14 cellular contexts compared by ENCODE assay signal in genomic region chr21:38295997-38296764, GRCh38. TPM values are rescaled to one million over a fixed set of nuclear protein-coding genes. Genes with fewer than 3 reads are reported as not detected.
A peak's percentile ranks its signal among the peaks of the same experiment; 100 is the strongest.
DNase-seq lines count a peak whose midpoint lies in the region; ATAC-seq lines count a peak whose summit lies in the region.
"Had no signal": no experiment of that assay in that cellular context is flagged by ENCODE, and none has a peak within 500 bp of the region (broad histone marks: within the 10 kb centered on the region; RNA-seq: fewer than 3 reads in every experiment).

No MANE protein-coding gene starts in this region.

- H3K9ac ChIP-seq in skeletal muscle tissue (ENCODE audit: low read depth in 1 of 3, low read length in 3 of 3): peak overlapping the region in 1 of 3 donors; percentile 13

- peak overlapping the region; percentile 4 for H3K4me3 Mint-ChIP-seq in activated T-helper 17 cell treated with anti-CD3 and anti-CD28 coated beads, Interleukin-2, amount 50 U/mL, for 72 hours
- H3K4me3 Mint-ChIP-seq: activated CD4-positive, alpha-beta T cell treated with anti-CD3 and anti-CD28 coated beads, Interleukin-2, amount 10 ng/mL, durations not matched to agents 7 days and 5 days had no signal

- peak overlapping the region; percentile 7 for H3K27ac Mint-ChIP-seq in activated T-helper 17 cell treated with anti-CD3 and anti-CD28 coated beads, Interleukin-2, amount 50 U/mL, for 72 hours
- H3K27ac Mint-ChIP-seq: activated CD4-positive, alpha-beta T cell treated with anti-CD3 and anti-CD28 coated beads, Interleukin-2, amount 10 ng/mL, durations not matched to agents 7 days and 5 days had no signal

- no peaks in the 10 kb centered on the region for H3K36me3 ChIP-seq in skeletal muscle tissue (ENCODE audit: control insufficient read depth in 3 of 3, insufficient read depth in 3 of 3, low read length in 3 of 3)

- ATAC-seq in activated T-helper 17 cell treated with anti-CD3 and anti-CD28 coated beads, Interleukin-2, amount 50 U/mL, for 72 hours (replicated peaks): peak; percentile 18

- no peaks in the 10 kb centered on the region for H3K4me1 Mint-ChIP-seq in activated T-helper 17 cell treated with anti-CD3 and anti-CD28 coated beads, Interleukin-2, amount 50 U/mL, for 72 hours

- H3K36me3 Mint-ChIP-seq in activated T-helper 17 cell treated with anti-CD3 and anti-CD28 coated beads, Interleukin-2, amount 50 U/mL, for 72 hours (ENCODE audit: low read depth): no peaks in the 10 kb centered on the region

- H3K27ac ChIP-seq in skeletal muscle tissue (ENCODE audit: low read depth, low read length): peak overlapping the region; percentile 62
- H3K27ac ChIP-seq: foreskin keratinocyte had no signal

- no peaks in the 10 kb centered on the region for H3K9me3 Mint-ChIP-seq in activated T-helper 17 cell treated with anti-CD3 and anti-CD28 coated beads, Interleukin-2, amount 50 U/mL, for 72 hours
- H3K9me3 Mint-ChIP-seq: activated CD4-positive, alpha-beta T cell treated with anti-CD3 and anti-CD28 coated beads, Interleukin-2, amount 10 ng/mL, durations not matched to agents 7 days and 5 days had no signal

- DNase-seq in SIG-M5 treated with dmso at 0.1 percent for 504 hours (lab: John Stamatoyannopoulos, UW; ENCODE audit: unreplicated experiment) (peak; percentile 5), SIG-M5 (lab: John Stamatoyannopoulos, UW) (no peak), iris pigment epithelial cell (ENCODE audit: low read depth) (peak; percentile 52), activated gamma-delta T cell treated with Interleukin-2 at 50 U/mL for 16 hours (no peak), cerebellar cortex (ENCODE audit: low spot score) (no peak), GM19238 (ENCODE audit: insufficient read length, low spot score) (no peak)
- DNase-seq: ACHN; activated CD4-positive, alpha-beta T cell treated with anti-CD3 and anti-CD28 coated beads, Interleukin-2, amount 10 ng/mL, durations not matched to agents 7 days and 5 days; foreskin keratinocyte; NCI-H1694 treated with DMSO at 0.1 percent for 48 hours; stimulated activated CD4-positive, alpha-beta T cell treated with anti-CD3 and anti-CD28 coated beads, Interleukin-1b, Interleukin-23, amount 100 ng/mL, for 48 hours had no signal

- H3K9me3 ChIP-seq in skeletal muscle tissue (ENCODE audit: control insufficient read depth in 3 of 3, low read length in 3 of 3): no peaks in the 10 kb centered on the region

- H3K27me3 Mint-ChIP-seq in activated T-helper 17 cell treated with anti-CD3 and anti-CD28 coated beads, Interleukin-2, amount 50 U/mL, for 72 hours: peaks cover 9% of the 10 kb centered on the region

- peaks cover 12 to 13% (median 12%) of the 10 kb centered on the region in 3 donors for H3K4me1 ChIP-seq in skeletal muscle tissue (ENCODE audit: control insufficient read depth in 3 of 3, insufficient read depth in 3 of 3, low read length in 3 of 3)

- H3K27me3 ChIP-seq in skeletal muscle tissue (ENCODE audit: control insufficient read depth in 3 of 3, insufficient read depth in 3 of 3, low read length in 3 of 3): peaks cover 0 to 4% (median 0%) of the 10 kb centered on the region in 3 donors
- H3K27me3 ChIP-seq: foreskin keratinocyte had no signal

- peak overlapping the region in 2 of 3 donors; percentile 16 to 21 for H3K4me3 ChIP-seq in skeletal muscle tissue (ENCODE audit: low read length in 3 of 3)

RNA-seq across cellular contexts. Expression of gene KCNJ15, which starts 39.4 kb away (rescaled TPM):
- total RNA-seq in activated T-helper 17 cell treated with anti-CD3 and anti-CD28 coated beads, Interleukin-2, amount 50 U/mL, for 72 hours: under 1 TPM; 0.09 to 0.69 TPM
- total RNA-seq in skeletal muscle tissue: 0.52 TPM
- total RNA-seq: activated CD4-positive, alpha-beta T cell treated with anti-CD3 and anti-CD28 coated beads, Interleukin-2, amount 10 ng/mL, durations not matched to agents 7 days and 5 days; temporal lobe had no signal

Comparison
In these comparisons a context has a peak if more than half of its experiments do, and no peak if none do; other contexts are left out.
1. DNase-seq: peak in SIG-M5 treated with dmso at 0.1 percent for 504 hours (single experiment) and iris pigment epithelial cell (single experiment); none in SIG-M5 (single experiment), activated gamma-delta T cell treated with Interleukin-2 at 50 U/mL for 16 hours (single experiment), cerebellar cortex (single experiment) and GM19238 (single experiment).